8 cellular contexts compared by ENCODE assay signal in genomic region chr17:36602924-36603384, GRCh38. TPM values are rescaled to one million over a fixed set of nuclear protein-coding genes. Genes with fewer than 3 reads are reported as not detected.
DNase-seq lines count a peak whose midpoint lies in the region; ATAC-seq and TF ChIP-seq lines count a peak whose summit lies in the region.

No MANE protein-coding gene starts in this region.

- no peaks in the 10 kb centered on the region for H3K27me3 ChIP-seq in WERI-Rb-1 (ENCODE audit: insufficient read depth, low read depth, severe bottlenecking)

- peak; percentile 79 for TF ChIP-seq CTCF in WERI-Rb-1 (IDR thresholded peaks at IDR 0.05; ENCODE audit: low read depth, low read length)

- H3K27ac ChIP-seq in WERI-Rb-1 (no peak overlapping the region), caudate nucleus (ENCODE audit: low read depth, low read length) (no peak overlapping the region)

- no peaks in the 10 kb centered on the region for H3K9me3 ChIP-seq in WERI-Rb-1 (ENCODE audit: severe bottlenecking)

- DNase-seq in SIG-M5 treated with dmso at 0.1 percent for 504 hours (lab: John Stamatoyannopoulos, UW; ENCODE audit: unreplicated experiment) (peak; percentile 77), SIG-M5 (lab: John Stamatoyannopoulos, UW) (no peak), NCI-H2171 (lab: John Stamatoyannopoulos, UW) (peak; percentile 27), WERI-Rb-1 (peak; percentile 84), caudate nucleus (lab: John Stamatoyannopoulos, UW) (peak in 34 of 61 donors; percentile 8 to 71 (median 30)), left colon (peak in 1 of 2 donors; percentile 73)
- DNase-seq in stimulated activated CD4-positive, alpha-beta T cell treated with anti-CD3 and anti-CD28 coated beads, Interleukin-1b, Interleukin-23, amount 100 ng/mL, for 4 hours (ENCODE audit: low read depth in 2 of 2): peak; percentile 49 to 62

- peak overlapping the region; percentile 78 for H3K4me3 ChIP-seq in WERI-Rb-1 (ENCODE audit: low read depth, low read length)

- no peaks in the 10 kb centered on the region; the same call in none of the 2 replicates for H3K36me3 ChIP-seq in WERI-Rb-1

- ATAC-seq in left colon (peak; percentile 12), GM21619 (IDR thresholded peaks at IDR 0.05; ENCODE audit: unreplicated experiment) (no peak)

- intact Hi-C loops in left colon (cut with DNase I, micrococcal nuclease): no loop called here

RNA-seq across cellular contexts. Expression of gene MRM1, which starts 1.6 kb away (rescaled TPM):
- 10 to 100 TPM in 1 of 2 donors, 1 to 10 TPM in 1; 7.6 to 10.2 TPM for total RNA-seq in left colon

RNA-seq across cellular contexts. Expression of gene DHRS11, which starts 11.3 kb away (rescaled TPM):
- 100 to 1,000 TPM; 221 to 249 TPM for total RNA-seq in left colon

RNA-seq across cellular contexts. Expression of gene GGNBP2, which starts 58.2 kb away (rescaled TPM):
- total RNA-seq in left colon: 10 to 100 TPM; 76.4 to 86.7 TPM
